Comparison of ENCODE assay signal across 1 cellular context in the genomic region with DNA sequence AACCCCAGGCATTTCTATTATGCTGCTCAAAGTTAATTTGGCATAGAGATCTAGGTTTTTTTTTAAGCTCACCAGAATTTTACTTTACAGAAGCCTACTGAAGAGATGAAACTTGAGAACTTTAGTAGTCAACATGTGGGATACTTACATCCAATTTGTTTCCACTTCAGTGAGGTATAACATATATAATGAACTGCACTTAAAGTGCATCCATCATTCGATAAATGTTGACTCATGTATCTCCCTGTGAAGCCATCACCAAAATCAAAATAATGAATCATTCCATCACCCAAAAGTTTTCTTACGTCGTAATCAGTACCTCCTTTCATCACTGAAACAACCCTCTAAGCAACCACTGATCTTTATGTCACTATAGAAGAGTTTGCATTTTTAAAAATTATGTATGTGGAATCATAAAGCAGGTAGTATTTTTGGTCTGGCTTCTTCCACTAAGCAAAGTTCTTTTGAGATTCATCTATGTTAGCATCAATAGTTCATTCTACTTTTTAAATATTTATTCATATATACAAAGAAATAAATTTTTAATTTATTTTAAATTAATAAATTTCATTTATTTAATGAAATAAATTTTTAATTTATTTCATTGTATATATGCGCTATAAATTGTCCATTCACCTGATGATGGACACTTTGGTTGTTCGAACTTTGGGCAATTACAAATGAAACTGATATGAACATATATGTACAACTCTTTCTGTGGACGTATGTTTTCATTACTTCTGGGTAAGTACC.
TF ChIP-seq lines count a peak whose summit lies in the region.

No MANE protein-coding gene starts in this region.

TF ChIP-seq in HEK293, 187 proteins besides CTCF, POLR2A, EP300 and RAD21 (continued from another document and continues in another):
- TF ChIP-seq, protein P1, sequence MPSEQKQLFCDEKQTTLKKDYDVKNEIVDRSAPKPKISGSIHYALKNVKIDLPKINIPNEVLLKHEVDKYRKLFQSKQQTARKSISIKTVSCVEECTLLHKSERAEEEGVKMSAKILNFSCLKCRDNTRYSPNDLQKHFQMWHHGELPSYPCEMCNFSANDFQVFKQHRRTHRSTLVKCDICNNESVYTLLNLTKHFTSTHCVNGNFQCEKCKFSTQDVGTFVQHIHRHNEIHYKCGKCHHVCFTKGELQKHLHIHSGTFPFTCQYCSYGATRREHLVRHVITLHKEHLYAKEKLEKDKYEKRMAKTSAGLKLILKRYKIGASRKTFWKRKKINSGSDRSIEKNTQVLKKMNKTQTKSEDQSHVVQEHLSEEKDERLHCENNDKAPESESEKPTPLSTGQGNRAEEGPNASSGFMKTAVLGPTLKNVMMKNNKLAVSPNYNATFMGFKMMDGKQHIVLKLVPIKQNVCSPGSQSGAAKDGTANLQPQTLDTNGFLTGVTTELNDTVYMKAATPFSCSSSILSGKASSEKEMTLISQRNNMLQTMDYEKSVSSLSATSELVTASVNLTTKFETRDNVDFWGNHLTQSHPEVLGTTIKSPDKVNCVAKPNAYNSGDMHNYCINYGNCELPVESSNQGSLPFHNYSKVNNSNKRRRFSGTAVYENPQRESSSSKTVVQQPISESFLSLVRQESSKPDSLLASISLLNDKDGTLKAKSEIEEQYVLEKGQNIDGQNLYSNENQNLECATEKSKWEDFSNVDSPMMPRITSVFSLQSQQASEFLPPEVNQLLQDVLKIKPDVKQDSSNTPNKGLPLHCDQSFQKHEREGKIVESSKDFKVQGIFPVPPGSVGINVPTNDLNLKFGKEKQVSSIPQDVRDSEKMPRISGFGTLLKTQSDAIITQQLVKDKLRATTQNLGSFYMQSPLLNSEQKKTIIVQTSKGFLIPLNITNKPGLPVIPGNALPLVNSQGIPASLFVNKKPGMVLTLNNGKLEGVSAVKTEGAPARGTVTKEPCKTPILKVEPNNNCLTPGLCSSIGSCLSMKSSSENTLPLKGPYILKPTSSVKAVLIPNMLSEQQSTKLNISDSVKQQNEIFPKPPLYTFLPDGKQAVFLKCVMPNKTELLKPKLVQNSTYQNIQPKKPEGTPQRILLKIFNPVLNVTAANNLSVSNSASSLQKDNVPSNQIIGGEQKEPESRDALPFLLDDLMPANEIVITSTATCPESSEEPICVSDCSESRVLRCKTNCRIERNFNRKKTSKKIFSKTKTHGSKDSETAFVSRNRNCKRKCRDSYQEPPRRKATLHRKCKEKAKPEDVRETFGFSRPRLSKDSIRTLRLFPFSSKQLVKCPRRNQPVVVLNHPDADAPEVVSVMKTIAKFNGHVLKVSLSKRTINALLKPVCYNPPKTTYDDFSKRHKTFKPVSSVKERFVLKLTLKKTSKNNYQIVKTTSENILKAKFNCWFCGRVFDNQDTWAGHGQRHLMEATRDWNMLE (tag by site-specific recombination; conservative IDR thresholded peaks at IDR 0.05; ENCODE audit: low read depth) = no peak
- TF ChIP-seq, protein P2, sequence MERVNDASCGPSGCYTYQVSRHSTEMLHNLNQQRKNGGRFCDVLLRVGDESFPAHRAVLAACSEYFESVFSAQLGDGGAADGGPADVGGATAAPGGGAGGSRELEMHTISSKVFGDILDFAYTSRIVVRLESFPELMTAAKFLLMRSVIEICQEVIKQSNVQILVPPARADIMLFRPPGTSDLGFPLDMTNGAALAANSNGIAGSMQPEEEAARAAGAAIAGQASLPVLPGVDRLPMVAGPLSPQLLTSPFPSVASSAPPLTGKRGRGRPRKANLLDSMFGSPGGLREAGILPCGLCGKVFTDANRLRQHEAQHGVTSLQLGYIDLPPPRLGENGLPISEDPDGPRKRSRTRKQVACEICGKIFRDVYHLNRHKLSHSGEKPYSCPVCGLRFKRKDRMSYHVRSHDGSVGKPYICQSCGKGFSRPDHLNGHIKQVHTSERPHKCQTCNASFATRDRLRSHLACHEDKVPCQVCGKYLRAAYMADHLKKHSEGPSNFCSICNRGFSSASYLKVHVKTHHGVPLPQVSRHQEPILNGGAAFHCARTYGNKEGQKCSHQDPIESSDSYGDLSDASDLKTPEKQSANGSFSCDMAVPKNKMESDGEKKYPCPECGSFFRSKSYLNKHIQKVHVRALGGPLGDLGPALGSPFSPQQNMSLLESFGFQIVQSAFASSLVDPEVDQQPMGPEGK (tag by site-specific recombination; IDR thresholded peaks at IDR 0.05) = no peak
- TF ChIP-seq ZNF654 (tag by site-specific recombination; IDR thresholded peaks at IDR 0.05; ENCODE audit: low read depth) = no peak
- no peak for TF ChIP-seq ZNF114 (tag by site-specific recombination; IDR thresholded peaks at IDR 0.05)
- TF ChIP-seq, protein P3, sequence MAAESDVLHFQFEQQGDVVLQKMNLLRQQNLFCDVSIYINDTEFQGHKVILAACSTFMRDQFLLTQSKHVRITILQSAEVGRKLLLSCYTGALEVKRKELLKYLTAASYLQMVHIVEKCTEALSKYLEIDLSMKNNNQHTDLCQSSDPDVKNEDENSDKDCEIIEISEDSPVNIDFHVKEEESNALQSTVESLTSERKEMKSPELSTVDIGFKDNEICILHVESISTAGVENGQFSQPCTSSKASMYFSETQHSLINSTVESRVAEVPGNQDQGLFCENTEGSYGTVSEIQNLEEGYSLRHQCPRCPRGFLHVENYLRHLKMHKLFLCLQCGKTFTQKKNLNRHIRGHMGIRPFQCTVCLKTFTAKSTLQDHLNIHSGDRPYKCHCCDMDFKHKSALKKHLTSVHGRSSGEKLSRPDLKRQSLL (tag by site-specific recombination; IDR thresholded peaks at IDR 0.05) = no peak
- TF ChIP-seq, protein P4, sequence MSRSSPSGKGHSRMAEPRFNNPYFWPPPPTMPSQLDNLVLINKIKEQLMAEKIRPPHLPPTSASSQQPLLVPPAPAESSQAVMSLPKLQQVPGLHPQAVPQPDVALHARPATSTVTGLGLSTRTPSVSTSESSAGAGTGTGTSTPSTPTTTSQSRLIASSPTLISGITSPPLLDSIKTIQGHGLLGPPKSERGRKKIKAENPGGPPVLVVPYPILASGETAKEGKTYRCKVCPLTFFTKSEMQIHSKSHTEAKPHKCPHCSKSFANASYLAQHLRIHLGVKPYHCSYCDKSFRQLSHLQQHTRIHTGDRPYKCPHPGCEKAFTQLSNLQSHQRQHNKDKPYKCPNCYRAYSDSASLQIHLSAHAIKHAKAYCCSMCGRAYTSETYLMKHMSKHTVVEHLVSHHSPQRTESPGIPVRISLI (tag by site-specific recombination; IDR thresholded peaks at IDR 0.05) = 0 out of 2 replicates have a peak, but pooled peaks have one; percentile 8
- no peak for TF ChIP-seq ZNF701 (tag by site-specific recombination; IDR thresholded peaks at IDR 0.05)
- TF ChIP-seq ZNF791 (tag by site-specific recombination; IDR thresholded peaks at IDR 0.05) = no peak
- TF ChIP-seq, protein P5, sequence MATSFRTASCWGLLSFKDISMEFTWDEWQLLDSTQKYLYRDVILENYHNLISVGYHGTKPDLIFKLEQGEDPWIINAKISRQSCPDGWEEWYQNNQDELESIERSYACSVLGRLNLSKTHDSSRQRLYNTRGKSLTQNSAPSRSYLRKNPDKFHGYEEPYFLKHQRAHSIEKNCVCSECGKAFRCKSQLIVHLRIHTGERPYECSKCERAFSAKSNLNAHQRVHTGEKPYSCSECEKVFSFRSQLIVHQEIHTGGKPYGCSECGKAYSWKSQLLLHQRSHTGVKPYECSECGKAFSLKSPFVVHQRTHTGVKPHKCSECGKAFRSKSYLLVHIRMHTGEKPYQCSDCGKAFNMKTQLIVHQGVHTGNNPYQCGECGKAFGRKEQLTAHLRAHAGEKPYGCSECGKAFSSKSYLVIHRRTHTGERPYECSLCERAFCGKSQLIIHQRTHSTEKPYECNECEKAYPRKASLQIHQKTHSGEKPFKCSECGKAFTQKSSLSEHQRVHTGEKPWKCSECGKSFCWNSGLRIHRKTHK (tag by site-specific recombination; IDR thresholded peaks at IDR 0.05) = no peak
- no peak for TF ChIP-seq ZNF184 (tag by site-specific recombination; IDR thresholded peaks at IDR 0.05)
- peak; percentile 58 for TF ChIP-seq OSR2 (tag by site-specific recombination; IDR thresholded peaks at IDR 0.05)
- TF ChIP-seq, protein P6, sequence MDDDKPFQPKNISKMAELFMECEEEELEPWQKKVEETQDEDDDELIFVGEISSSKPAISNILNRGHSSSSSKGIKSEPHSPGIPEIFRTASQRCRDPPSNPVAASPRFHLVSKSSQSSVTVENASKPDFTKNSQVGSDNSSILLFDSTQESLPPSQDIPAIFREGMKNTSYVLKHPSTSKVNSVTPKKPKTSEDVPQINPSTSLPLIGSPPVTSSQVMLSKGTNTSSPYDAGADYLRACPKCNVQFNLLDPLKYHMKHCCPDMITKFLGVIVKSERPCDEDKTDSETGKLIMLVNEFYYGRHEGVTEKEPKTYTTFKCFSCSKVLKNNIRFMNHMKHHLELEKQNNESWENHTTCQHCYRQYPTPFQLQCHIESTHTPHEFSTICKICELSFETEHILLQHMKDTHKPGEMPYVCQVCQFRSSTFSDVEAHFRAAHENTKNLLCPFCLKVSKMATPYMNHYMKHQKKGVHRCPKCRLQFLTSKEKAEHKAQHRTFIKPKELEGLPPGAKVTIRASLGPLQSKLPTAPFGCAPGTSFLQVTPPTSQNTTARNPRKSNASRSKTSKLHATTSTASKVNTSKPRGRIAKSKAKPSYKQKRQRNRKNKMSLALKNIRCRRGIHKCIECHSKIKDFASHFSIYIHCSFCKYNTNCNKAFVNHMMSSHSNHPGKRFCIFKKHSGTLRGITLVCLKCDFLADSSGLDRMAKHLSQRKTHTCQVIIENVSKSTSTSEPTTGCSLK (tag by site-specific recombination; IDR thresholded peaks at IDR 0.05) = no peak
- TF ChIP-seq ZNF2 (tag by site-specific recombination; IDR thresholded peaks at IDR 0.05) = no peak
- no peak for TF ChIP-seq SCRT1 (tag by site-specific recombination; IDR thresholded peaks at IDR 0.05; ENCODE audit: borderline replicate concordance)
- TF ChIP-seq ZNF585B (tag by site-specific recombination; IDR thresholded peaks at IDR 0.05) = no peak
- TF ChIP-seq ZNF707 (tag by site-specific recombination; IDR thresholded peaks at IDR 0.05) = no peak
- TF ChIP-seq ZNF658 (tag by site-specific recombination; IDR thresholded peaks at IDR 0.05) = no peak
- TF ChIP-seq MZF1 (tag by site-specific recombination; IDR thresholded peaks at IDR 0.05; ENCODE audit: borderline replicate concordance) = no peak
- TF ChIP-seq ZNF121 (tag by site-specific recombination; IDR thresholded peaks at IDR 0.05) = no peak
- TF ChIP-seq ZBTB1 (tag by site-specific recombination; IDR thresholded peaks at IDR 0.05) = no peak
- no peak for TF ChIP-seq ZFP3 (tag by site-specific recombination; IDR thresholded peaks at IDR 0.05; ENCODE audit: low read depth)
- TF ChIP-seq SCRT2 (tag by site-specific recombination; IDR thresholded peaks at IDR 0.05) = peak; percentile 73
- TF ChIP-seq, protein P7, sequence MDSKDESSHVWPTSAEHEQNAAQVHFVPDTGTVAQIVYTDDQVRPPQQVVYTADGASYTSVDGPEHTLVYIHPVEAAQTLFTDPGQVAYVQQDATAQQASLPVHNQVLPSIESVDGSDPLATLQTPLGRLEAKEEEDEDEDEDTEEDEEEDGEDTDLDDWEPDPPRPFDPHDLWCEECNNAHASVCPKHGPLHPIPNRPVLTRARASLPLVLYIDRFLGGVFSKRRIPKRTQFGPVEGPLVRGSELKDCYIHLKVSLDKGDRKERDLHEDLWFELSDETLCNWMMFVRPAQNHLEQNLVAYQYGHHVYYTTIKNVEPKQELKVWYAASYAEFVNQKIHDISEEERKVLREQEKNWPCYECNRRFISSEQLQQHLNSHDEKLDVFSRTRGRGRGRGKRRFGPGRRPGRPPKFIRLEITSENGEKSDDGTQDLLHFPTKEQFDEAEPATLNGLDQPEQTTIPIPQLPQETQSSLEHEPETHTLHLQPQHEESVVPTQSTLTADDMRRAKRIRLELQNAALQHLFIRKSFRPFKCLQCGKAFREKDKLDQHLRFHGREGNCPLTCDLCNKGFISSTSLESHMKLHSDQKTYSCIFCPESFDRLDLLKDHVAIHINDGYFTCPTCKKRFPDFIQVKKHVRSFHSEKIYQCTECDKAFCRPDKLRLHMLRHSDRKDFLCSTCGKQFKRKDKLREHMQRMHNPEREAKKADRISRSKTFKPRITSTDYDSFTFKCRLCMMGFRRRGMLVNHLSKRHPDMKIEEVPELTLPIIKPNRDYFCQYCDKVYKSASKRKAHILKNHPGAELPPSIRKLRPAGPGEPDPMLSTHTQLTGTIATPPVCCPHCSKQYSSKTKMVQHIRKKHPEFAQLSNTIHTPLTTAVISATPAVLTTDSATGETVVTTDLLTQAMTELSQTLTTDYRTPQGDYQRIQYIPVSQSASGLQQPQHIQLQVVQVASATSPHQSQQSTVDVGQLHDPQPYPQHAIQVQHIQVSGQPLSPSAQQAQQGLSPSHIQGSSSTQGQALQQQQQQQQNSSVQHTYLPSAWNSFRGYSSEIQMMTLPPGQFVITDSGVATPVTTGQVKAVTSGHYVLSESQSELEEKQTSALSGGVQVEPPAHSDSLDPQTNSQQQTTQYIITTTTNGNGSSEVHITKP (tag by site-specific recombination; IDR thresholded peaks at IDR 0.05) = no peak
- 0 out of 2 replicates have a peak, but pooled peaks have one; percentile 11 for TF ChIP-seq WT1 (tag by site-specific recombination; IDR thresholded peaks at IDR 0.05)
- no peak for TF ChIP-seq ZBTB48 (tag by site-specific recombination; IDR thresholded peaks at IDR 0.05)
- no peak for TF ChIP-seq ZNF202 (tag by site-specific recombination; IDR thresholded peaks at IDR 0.05; ENCODE audit: borderline replicate concordance)
- TF ChIP-seq, protein P8, sequence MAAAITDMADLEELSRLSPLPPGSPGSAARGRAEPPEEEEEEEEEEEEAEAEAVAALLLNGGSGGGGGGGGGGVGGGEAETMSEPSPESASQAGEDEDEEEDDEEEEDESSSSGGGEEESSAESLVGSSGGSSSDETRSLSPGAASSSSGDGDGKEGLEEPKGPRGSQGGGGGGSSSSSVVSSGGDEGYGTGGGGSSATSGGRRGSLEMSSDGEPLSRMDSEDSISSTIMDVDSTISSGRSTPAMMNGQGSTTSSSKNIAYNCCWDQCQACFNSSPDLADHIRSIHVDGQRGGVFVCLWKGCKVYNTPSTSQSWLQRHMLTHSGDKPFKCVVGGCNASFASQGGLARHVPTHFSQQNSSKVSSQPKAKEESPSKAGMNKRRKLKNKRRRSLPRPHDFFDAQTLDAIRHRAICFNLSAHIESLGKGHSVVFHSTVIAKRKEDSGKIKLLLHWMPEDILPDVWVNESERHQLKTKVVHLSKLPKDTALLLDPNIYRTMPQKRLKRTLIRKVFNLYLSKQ (tag by site-specific recombination; IDR thresholded peaks at IDR 0.05; ENCODE audit: borderline replicate concordance) = no peak
- no peak for TF ChIP-seq ZNF529 (tag by site-specific recombination; IDR thresholded peaks at IDR 0.05; ENCODE audit: insufficient replicate concordance)
- TF ChIP-seq ZNF629 (tag by site-specific recombination; IDR thresholded peaks at IDR 0.05) = peak; percentile 85
- TF ChIP-seq BCL11A (tag by site-specific recombination; IDR thresholded peaks at IDR 0.05; ENCODE audit: low read depth) = no peak
- no peak for TF ChIP-seq YY2 (tag by site-specific recombination; IDR thresholded peaks at IDR 0.05)
- no peak for TF ChIP-seq ZNF768 (tag by site-specific recombination; IDR thresholded peaks at IDR 0.05)
- TF ChIP-seq ZNF274 (IDR thresholded peaks at IDR 0.05; ENCODE audit: low read length) = no peak
- TF ChIP-seq ZNF274 (tag by site-specific recombination; IDR thresholded peaks at IDR 0.05; ENCODE audit: borderline replicate concordance) = no peak
- TF ChIP-seq HOXD13 (CRISPR knock-in tag; IDR thresholded peaks at IDR 0.05; ENCODE audit: borderline replicate concordance) = no peak
- no peak for TF ChIP-seq ZNF624 (tag by site-specific recombination; IDR thresholded peaks at IDR 0.05)
- TF ChIP-seq ZEB2 (tag by site-specific recombination; IDR thresholded peaks at IDR 0.05) = 0 out of 2 replicates have a peak, but pooled peaks have one; percentile 9
- no peak for TF ChIP-seq ZNF138 (tag by site-specific recombination; IDR thresholded peaks at IDR 0.05; ENCODE audit: borderline replicate concordance)
- TF ChIP-seq ZNF514 (tag by site-specific recombination; IDR thresholded peaks at IDR 0.05) = no peak
- TF ChIP-seq ZNF626 (tag by site-specific recombination; IDR thresholded peaks at IDR 0.05) = no peak
- no peak for TF ChIP-seq ZNF132 (tag by site-specific recombination; IDR thresholded peaks at IDR 0.05; ENCODE audit: borderline replicate concordance)
- TF ChIP-seq ZNF140 (tag by site-specific recombination; IDR thresholded peaks at IDR 0.05) = no peak
